In the genomic region with DNA sequence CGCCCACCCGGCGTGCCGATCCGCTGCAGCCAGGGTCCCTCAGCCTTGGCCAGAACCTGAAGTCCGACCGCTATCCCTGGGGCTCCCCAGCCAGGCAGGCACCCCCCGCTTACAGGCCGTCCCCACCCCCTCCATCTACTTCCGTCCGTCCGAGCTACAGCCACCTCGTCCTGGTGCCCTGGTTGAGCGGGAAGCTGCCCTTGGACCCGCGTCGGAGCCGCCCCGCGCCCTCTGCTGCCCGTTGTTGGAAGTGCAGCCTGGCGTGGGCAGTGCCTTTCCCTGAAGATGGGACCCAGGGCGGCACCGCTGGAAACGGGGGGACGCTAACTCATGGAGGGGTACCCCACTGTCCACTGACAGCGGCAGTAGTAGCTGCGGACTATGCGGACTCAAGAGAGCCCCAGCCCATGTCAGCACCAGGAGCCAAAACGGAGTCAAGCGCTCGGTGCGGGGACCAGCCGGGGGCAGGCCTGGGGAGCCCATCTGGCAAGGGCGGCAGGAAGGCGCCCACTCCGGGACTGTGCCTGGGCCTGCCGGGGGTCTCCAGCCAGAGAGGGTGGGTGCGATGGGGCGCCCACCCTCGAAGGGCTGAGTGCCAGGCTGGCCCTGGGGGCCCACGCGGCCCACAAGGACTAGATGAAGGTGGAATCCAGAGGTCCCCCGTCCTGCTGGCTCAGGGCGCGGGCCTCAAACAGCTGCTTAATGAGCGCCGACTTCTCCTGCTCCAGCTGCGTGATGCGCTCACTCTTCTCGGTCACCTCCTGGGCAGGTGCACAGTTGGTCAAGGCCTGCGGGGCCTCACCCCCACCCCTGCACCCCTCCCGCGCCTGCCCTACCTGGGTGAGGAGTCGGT, we compare ENCODE assay signal across 8 cellular contexts. TPM values are rescaled to one million over a fixed set of nuclear protein-coding genes. Genes with fewer than 3 reads are reported as not detected.
DNase-seq lines count a peak whose midpoint lies in the region; ATAC-seq and TF ChIP-seq lines count a peak whose summit lies in the region.

No MANE protein-coding gene starts in this region.

- H3K27me3 ChIP-seq in esophagus squamous epithelium (peaks cover 0 to 15% (median 0%) of the 10 kb centered on the region in 4 donors), uterus (peaks cover 0 to 6% of the 10 kb centered on the region in 2 donors)

- H3K27ac ChIP-seq in esophagus squamous epithelium (no peak overlapping the region), uterus (no peak overlapping the region)

- 52 to 60% methylated on average over 4 to 11 of the region's 55 CpGs for WGBS in esophagus squamous epithelium, 2 donors

- no peak for ATAC-seq in GM18861 (IDR thresholded peaks at IDR 0.05; ENCODE audit: unreplicated experiment)

- H3K9me3 ChIP-seq in esophagus squamous epithelium (no peaks in the 10 kb centered on the region), uterus (no peaks in the 10 kb centered on the region)

- H3K4me1 ChIP-seq in esophagus squamous epithelium = peaks cover 11 to 48% (median 11%) of the 10 kb centered on the region in 3 donors
- H3K4me1 ChIP-seq in uterus = no peaks in the 10 kb centered on the region

- H3K27me3 Mint-ChIP-seq in nephron (ENCODE audit: low read depth) = peaks cover 20% of the 10 kb centered on the region

- no peaks in the 10 kb centered on the region for H3K36me3 Mint-ChIP-seq in nephron (ENCODE audit: low read depth)

- DNase-seq in NCI-H1417 (lab: John Stamatoyannopoulos, UW) (peak; percentile 16 to 70 (median 53)), NCI-H1417 treated with DMSO at 0.1 percent for 48 hours (lab: John Stamatoyannopoulos, UW) (no peak), NCI-H748 treated with DMSO at 0.1 percent for 48 hours (lab: John Stamatoyannopoulos, UW) (peak; percentile 31), activated T-cell treated with anti-CD3 and anti-CD28 coated beads for 24 hours (ENCODE audit: low read depth) (peak; percentile 40), esophagus squamous epithelium (lab: John Stamatoyannopoulos, UW) (no peak), uterus (peak; percentile 47 to 72)

- TF ChIP-seq CTCF in esophagus squamous epithelium (IDR thresholded peaks at IDR 0.05) (peak; percentile 92 to 100 (median 96)), nephron (IDR thresholded peaks at IDR 0.05; ENCODE audit: unreplicated experiment in 3 of 3) (peak; percentile 93 to 96 (median 94)), uterus (IDR thresholded peaks at IDR 0.05) (peak; percentile 87 to 94 (median 92))

- intact Hi-C loops in esophagus squamous epithelium (cut with DNase I) = no loop called here
- intact Hi-C loops in uterus (cut with DNase I; ENCODE audit: low total_unique reads) = no loop called here

- no peaks in the 10 kb centered on the region for H3K4me1 Mint-ChIP-seq in nephron

- no peak overlapping the region for H3K27ac Mint-ChIP-seq in nephron

- H3K4me3 Mint-ChIP-seq in nephron = no peak overlapping the region

- H3K4me3 ChIP-seq in esophagus squamous epithelium = no peak overlapping the region
- H3K4me3 ChIP-seq in uterus = no peak overlapping the region

- H3K36me3 ChIP-seq in esophagus squamous epithelium = no peaks in the 10 kb centered on the region
- no peaks in the 10 kb centered on the region for H3K36me3 ChIP-seq in uterus

- H3K9me3 Mint-ChIP-seq in nephron = no peaks in the 10 kb centered on the region

- TF ChIP-seq POLR2A in esophagus squamous epithelium (IDR thresholded peaks at IDR 0.05) (no peak), uterus (IDR thresholded peaks at IDR 0.05) (peak in 1 of 2 donors; percentile 9)

RNA-seq across cellular contexts. Expression of a gene that starts 6.1 kb away (rescaled TPM):
- total RNA-seq in esophagus squamous epithelium (10 to 100 TPM in 3 of 4 donors, 1 to 10 TPM in 1; 8.2 to 21.2 (median 14.7) TPM), uterus (1 to 10 TPM in 2 of 4 donors, under 1 TPM in 1, not detected in 1; 0.15 to 5.9 (median 1.0) TPM)

RNA-seq across cellular contexts. Expression of a gene that starts 10.4 kb away (rescaled TPM):
- total RNA-seq in esophagus squamous epithelium (1 to 10 TPM in 2 of 4 donors, under 1 TPM in 2; 0.47 to 1.3 (median 0.86) TPM), uterus (10 to 100 TPM in 1 of 4 donors, 1 to 10 TPM in 1, not detected in 2; 2.4 to 11.5 TPM)

RNA-seq across cellular contexts. Expression of a gene that starts 13.1 kb away (rescaled TPM):
- total RNA-seq in esophagus squamous epithelium (1 to 10 TPM; 2.2 to 4.7 (median 3.7) TPM), uterus (10 to 100 TPM in 1 of 4 donors, 1 to 10 TPM in 2, under 1 TPM in 1; 0.51 to 13.8 (median 5.3) TPM)

RNA-seq across cellular contexts. Expression of a gene that starts 18.3 kb away (rescaled TPM):
- total RNA-seq in esophagus squamous epithelium = 10 to 100 TPM; 11.9 to 45.2 (median 20.3) TPM
- 100 to 1,000 TPM in 1 of 4 donors, 10 to 100 TPM in 3; 25.2 to 221 (median 59.2) TPM for total RNA-seq in uterus

RNA-seq across cellular contexts. Expression of a gene that starts 22.5 kb away (rescaled TPM):
- total RNA-seq in esophagus squamous epithelium (10 to 100 TPM; 25.6 to 50.9 (median 39.4) TPM), uterus (10 to 100 TPM; 32.9 to 65.0 (median 47.5) TPM)

Comparison
In these comparisons a context has a peak if more than half of its experiments do, and no peak if none do; other contexts are left out.
1. DNase-seq: peak in NCI-H1417 (3 of 3), NCI-H748 treated with DMSO at 0.1 percent for 48 hours (single experiment), activated T-cell treated with anti-CD3 and anti-CD28 coated beads for 24 hours (single experiment) and uterus (2 of 2); none in NCI-H1417 treated with DMSO at 0.1 percent for 48 hours (single experiment) and esophagus squamous epithelium (single experiment).
2. Peak in every context shown above with its lines, with median percentiles within 50 percentile points of each other: CTCF ChIP-seq.